ENCODE assay signal across 10 cellular contexts in genomic region chr1:228964178-228964819, GRCh38.
DNase-seq lines count a peak whose midpoint lies in the region; ATAC-seq and TF ChIP-seq lines count a peak whose summit lies in the region.
"Had no signal": no experiment of that assay in that cellular context is flagged by ENCODE, and none has a peak within 500 bp of the region (broad histone marks: within the 10 kb centered on the region; RNA-seq: fewer than 3 reads in every experiment).

No MANE protein-coding gene starts in this region.

- H3K27me3 ChIP-seq in cardiac muscle cell: no peaks in the 10 kb centered on the region
- H3K27me3 ChIP-seq in prostate gland (replicated peaks; ENCODE audit: insufficient read depth): no peaks in the 10 kb centered on the region

- 55% methylated on average over 5 of the region's 5 CpGs for WGBS in prostate gland

- intact Hi-C loops in prostate gland (cut with DNase I): loop anchor here (10.0 kb wide), 1 partner anchor 59 kb away; no protein-coding TSS in a partner anchor

- TF ChIP-seq POLR2A in prostate gland (IDR thresholded peaks at IDR 0.05): no peak

- no peaks in the 10 kb centered on the region for H3K36me3 ChIP-seq in cardiac muscle cell
- H3K36me3 ChIP-seq in prostate gland: no peaks in the 10 kb centered on the region

- TF ChIP-seq CTCF in VCaP (conservative IDR thresholded peaks at IDR 0.05) (no peak), cardiac muscle cell (IDR thresholded peaks at IDR 0.05; ENCODE audit: low read depth, low read length) (no peak), prostate gland (IDR thresholded peaks at IDR 0.05) (no peak)

- no peaks in the 10 kb centered on the region for H3K9me3 ChIP-seq in cardiac muscle cell (ENCODE audit: low read depth)
- no peaks in the 10 kb centered on the region for H3K9me3 ChIP-seq in prostate gland

- H3K4me1 ChIP-seq in cardiac muscle cell (ENCODE audit: low read depth) (no peaks in the 10 kb centered on the region), prostate gland (replicated peaks) (peaks cover 3% of the 10 kb centered on the region)

- no peak overlapping the region for H3K4me3 ChIP-seq in cardiac muscle cell
- H3K4me3 ChIP-seq in prostate gland: no peak overlapping the region

- H3K27ac ChIP-seq in VCaP: peak overlapping the region; percentile 7; the same call in 1 of the 2 replicates
- H3K27ac ChIP-seq in cardiac muscle cell: peak overlapping the region; percentile 49
- H3K27ac ChIP-seq in prostate gland: peak overlapping the region; percentile 22 to 45

- ATAC-seq in HG02610 (IDR thresholded peaks at IDR 0.05; ENCODE audit: unreplicated experiment) (no peak), HG02763 (IDR thresholded peaks at IDR 0.05; ENCODE audit: unreplicated experiment) (no peak), HG02870 (IDR thresholded peaks at IDR 0.05; ENCODE audit: unreplicated experiment) (no peak)

- peak; percentile 57 for DNase-seq in Daoy (ENCODE audit: low read depth)
- DNase-seq in cardiac muscle cell (ENCODE audit: low read depth in 1 of 2, low spot score in 1 of 2): peak in 1 of 2 donors; percentile 95
- DNase-seq in prostate gland (ENCODE audit: low spot score): no peak
- DNase-seq in 8988T: no peak
- DNase-seq: GDM1, Kasumi-1 had no signal
